In the genomic region with DNA sequence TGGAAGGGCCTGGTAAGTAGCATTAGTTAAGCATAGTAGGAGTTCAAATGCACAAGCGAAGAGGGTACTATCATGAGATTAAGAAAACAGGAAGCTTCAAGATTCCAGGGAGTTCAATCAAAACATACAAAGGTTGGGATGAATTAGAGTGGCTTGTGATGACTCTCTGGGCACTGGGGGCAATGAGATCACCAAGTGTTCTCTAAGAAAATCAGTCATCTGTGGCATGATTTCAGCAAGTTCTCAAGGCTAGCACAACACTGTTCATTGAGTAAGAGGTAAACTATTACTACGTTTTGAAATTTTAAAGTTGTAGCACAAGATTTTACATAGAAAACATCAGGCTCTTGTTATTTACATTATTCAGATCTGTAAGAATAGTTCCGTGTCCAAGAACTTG, we compare ENCODE assay signal across 18 cellular contexts.
DNase-seq lines count a peak whose midpoint lies in the region; ATAC-seq and TF ChIP-seq lines count a peak whose summit lies in the region.
"Had no signal": no experiment of that assay in that cellular context is flagged by ENCODE, and none has a peak within 500 bp of the region (broad histone marks: within the 10 kb centered on the region; RNA-seq: fewer than 3 reads in every experiment).

No MANE protein-coding gene starts in this region.

- H3K4me3 Mint-ChIP-seq in activated CD4-positive, alpha-beta memory T cell treated with anti-CD3 and anti-CD28 coated beads, Interleukin-2, amount 10 ng/mL, durations not matched to agents 7 days and 5 days: no peak overlapping the region
- H3K4me3 Mint-ChIP-seq: activated CD8-positive, alpha-beta T cell treated with anti-CD3 and anti-CD28 coated beads for 36 hours; stimulated activated naive B cell treated with anti-CD40 and anti-IgM and Interleukin-4, amounts not matched to agents 10 μg/mL and 1 μg/mL and 100 μg/mL, for 72 hours had no signal

- POLR2A ChIA-PET in activated CD4-positive, alpha-beta memory T cell treated with anti-CD3 and anti-CD28 coated beads, Interleukin-2, amount 10 ng/mL, durations not matched to agents 7 days and 5 days (lab: Charles Lee): no interaction called here

- no peaks in the 10 kb centered on the region for H3K4me1 Mint-ChIP-seq in activated CD4-positive, alpha-beta memory T cell treated with anti-CD3 and anti-CD28 coated beads, Interleukin-2, amount 10 ng/mL, durations not matched to agents 7 days and 5 days
- H3K4me1 Mint-ChIP-seq: stimulated activated naive B cell treated with anti-CD40 and anti-IgM and Interleukin-4, amounts not matched to agents 10 μg/mL and 1 μg/mL and 100 μg/mL, for 72 hours had no signal

- no peaks in the 10 kb centered on the region for H3K36me3 Mint-ChIP-seq in activated CD4-positive, alpha-beta memory T cell treated with anti-CD3 and anti-CD28 coated beads, Interleukin-2, amount 10 ng/mL, durations not matched to agents 7 days and 5 days (ENCODE audit: low read depth)
- H3K36me3 Mint-ChIP-seq: stimulated activated naive B cell treated with anti-CD40 and anti-IgM and Interleukin-4, amounts not matched to agents 10 μg/mL and 1 μg/mL and 100 μg/mL, for 72 hours had no signal

- peak; percentile 56 for DNase-seq in AG10803 (ENCODE audit: low read depth)
- peak; percentile 56 for DNase-seq in MG63
- peak; percentile 93 for DNase-seq in epithelial cell of esophagus (ENCODE audit: low read depth)
- DNase-seq in kidney tubule cell (ENCODE audit: low spot score): peak; percentile 93
- no peak for DNase-seq in activated CD4-positive, alpha-beta memory T cell treated with anti-CD3 and anti-CD28 coated beads, Interleukin-2, amount 10 ng/mL, durations not matched to agents 7 days and 5 days
- DNase-seq: activated CD8-positive, alpha-beta T cell treated with anti-CD3 and anti-CD28 coated beads for 36 hours; anterior cingulate cortex; dermis blood vessel endothelial cell; gastrocnemius medialis; mesendoderm; NCI-H2029 treated with DMSO at 0.1 percent for 48 hours; NCI-H524 treated with DMSO at 0.1 percent for 48 hours; OCI-M1; stimulated activated naive B cell treated with anti-CD40 and anti-IgM and Interleukin-4, amounts not matched to agents 10 μg/mL and 1 μg/mL and 100 μg/mL, for 72 hours had no signal

- no peaks in the 10 kb centered on the region for H3K9me3 ChIP-seq in MG63
- H3K9me3 ChIP-seq: BLaER1, gastrocnemius medialis had no signal

- no peaks in the 10 kb centered on the region for H3K27me3 Mint-ChIP-seq in activated CD4-positive, alpha-beta memory T cell treated with anti-CD3 and anti-CD28 coated beads, Interleukin-2, amount 10 ng/mL, durations not matched to agents 7 days and 5 days
- H3K27me3 Mint-ChIP-seq: activated CD8-positive, alpha-beta T cell treated with anti-CD3 and anti-CD28 coated beads for 36 hours; stimulated activated naive B cell treated with anti-CD40 and anti-IgM and Interleukin-4, amounts not matched to agents 10 μg/mL and 1 μg/mL and 100 μg/mL, for 72 hours had no signal

- H3K27me3 ChIP-seq in MG63: no peaks in the 10 kb centered on the region
- H3K27me3 ChIP-seq: BLaER1, gastrocnemius medialis had no signal

- CTCF ChIA-PET in activated CD4-positive, alpha-beta memory T cell treated with anti-CD3 and anti-CD28 coated beads, Interleukin-2, amount 10 ng/mL, durations not matched to agents 7 days and 5 days (lab: Charles Lee): no interaction called here

- ATAC-seq in HG02885 (IDR thresholded peaks at IDR 0.05; ENCODE audit: poor library complexity, unreplicated experiment): no peak
- ATAC-seq in HG02870 (IDR thresholded peaks at IDR 0.05; ENCODE audit: unreplicated experiment): no peak
- no peak for ATAC-seq in HG03159 (IDR thresholded peaks at IDR 0.05; ENCODE audit: unreplicated experiment)
- ATAC-seq: activated CD8-positive, alpha-beta T cell treated with anti-CD3 and anti-CD28 coated beads for 36 hours; gastrocnemius medialis; stimulated activated naive B cell treated with anti-CD40 and anti-IgM and Interleukin-4, amounts not matched to agents 10 μg/mL and 1 μg/mL and 100 μg/mL, for 72 hours had no signal

- TF ChIP-seq CTCF in AG10803 (conservative IDR thresholded peaks at IDR 0.05; ENCODE audit: low read length) (no peak), epithelial cell of esophagus (IDR thresholded peaks at IDR 0.05; ENCODE audit: insufficient read depth, low read depth, low read length, missing control alignments) (no peak)

- H3K9me3 Mint-ChIP-seq in activated CD4-positive, alpha-beta memory T cell treated with anti-CD3 and anti-CD28 coated beads, Interleukin-2, amount 10 ng/mL, durations not matched to agents 7 days and 5 days: peaks cover 6% of the 10 kb centered on the region

- H3K4me3 ChIP-seq in AG10803 (ENCODE audit: low read length): no peak overlapping the region
- no peak overlapping the region for H3K4me3 ChIP-seq in MG63
- no peak overlapping the region for H3K4me3 ChIP-seq in epithelial cell of esophagus (ENCODE audit: low read length)
- H3K4me3 ChIP-seq: BLaER1, gastrocnemius medialis had no signal

- H3K36me3 ChIP-seq in MG63: no peaks in the 10 kb centered on the region
- H3K36me3 ChIP-seq: BLaER1, gastrocnemius medialis had no signal

- H3K27ac Mint-ChIP-seq in activated CD4-positive, alpha-beta memory T cell treated with anti-CD3 and anti-CD28 coated beads, Interleukin-2, amount 10 ng/mL, durations not matched to agents 7 days and 5 days: no peak overlapping the region
- H3K27ac Mint-ChIP-seq: activated CD8-positive, alpha-beta T cell treated with anti-CD3 and anti-CD28 coated beads for 36 hours; stimulated activated naive B cell treated with anti-CD40 and anti-IgM and Interleukin-4, amounts not matched to agents 10 μg/mL and 1 μg/mL and 100 μg/mL, for 72 hours had no signal
